Comparison of ENCODE assay signal across 21 cellular contexts in the genomic region with DNA sequence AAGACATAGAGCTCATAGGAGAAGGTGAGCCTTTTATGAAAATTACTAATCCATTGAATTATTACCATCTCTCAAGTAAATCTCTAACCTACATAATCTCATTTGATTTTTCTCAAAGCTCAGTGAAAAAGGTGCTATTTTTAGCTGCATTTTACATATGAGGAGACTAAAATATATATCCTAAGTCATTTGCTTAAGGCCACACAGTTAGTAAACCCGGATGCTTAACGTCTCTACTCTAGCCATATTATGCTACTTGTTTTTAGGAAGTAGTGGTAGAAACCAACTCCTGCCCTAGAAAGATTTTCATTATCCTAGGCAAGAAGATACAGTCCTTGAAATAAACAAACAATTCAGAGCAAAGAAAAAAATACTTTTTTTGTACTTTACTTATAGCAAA.
DNase-seq lines count a peak whose midpoint lies in the region; ATAC-seq and TF ChIP-seq lines count a peak whose summit lies in the region.
"Had no signal": no experiment of that assay in that cellular context is flagged by ENCODE, and none has a peak within 500 bp of the region (broad histone marks: within the 10 kb centered on the region; RNA-seq: fewer than 3 reads in every experiment).

No MANE protein-coding gene starts in this region.

- H3K4me3 ChIP-seq in testis = no peak overlapping the region
- no peak overlapping the region for H3K4me3 ChIP-seq in tibial nerve
- H3K4me3 ChIP-seq: BLaER1 treated with 17β-estradiol and CSF1 and Interleukin-3, amounts not matched to agents 10 nM and 100 nM; GM12878; K562; SJSA1 had no signal

- H3K9me3 ChIP-seq in testis (no peaks in the 10 kb centered on the region), tibial nerve (peaks cover 0 to 14% (median 0%) of the 10 kb centered on the region in 4 donors)
- H3K9me3 ChIP-seq: SJSA1 had no signal

- no peak for DNase-seq in testis
- DNase-seq in tibial nerve (ENCODE audit: low spot score in 2 of 2) = no peak
- DNase-seq in activated naive CD4-positive, alpha-beta T cell treated with anti-CD3 and anti-CD28 coated beads, Interleukin-2, amount 50 U/mL, for 72 hours (ENCODE audit: low spot score in 2 of 2) = no peak
- DNase-seq: Caco-2; H9; NCI-H1092; NCI-H226; NCI-H526 treated with DMSO at 0.1 percent for 48 hours; NK-92 treated with Interleukin-12 subunit alpha and Interleukin-12 subunit beta, amount 100 ng/mL, for 24 hours; OCI-M1; T-helper 9 cell had no signal

- TF ChIP-seq CTCF in testis (IDR thresholded peaks at IDR 0.05) (no peak), tibial nerve (IDR thresholded peaks at IDR 0.05) (no peak)

- peak; percentile 67 for ATAC-seq in GM18499 (IDR thresholded peaks at IDR 0.05; ENCODE audit: insufficient read depth, unreplicated experiment)
- ATAC-seq in GM19397 (IDR thresholded peaks at IDR 0.05; ENCODE audit: unreplicated experiment) = peak; percentile 76
- ATAC-seq in HG02798 (IDR thresholded peaks at IDR 0.05; ENCODE audit: poor library complexity, unreplicated experiment) = peak; percentile 49
- ATAC-seq in HG03378 (IDR thresholded peaks at IDR 0.05; ENCODE audit: unreplicated experiment) = peak; percentile 66
- ATAC-seq in HG02973 (IDR thresholded peaks at IDR 0.05; ENCODE audit: unreplicated experiment) = no peak
- no peak for ATAC-seq in activated naive CD4-positive, alpha-beta T cell treated with anti-CD3 and anti-CD28 coated beads, Interleukin-2, amount 50 U/mL, for 72 hours
- ATAC-seq: GM12878, K562 had no signal

- 71 to 92% methylated on average over 2 of the region's 2 CpGs for WGBS in testis, 2 donors
- 39 to 74% methylated on average over 2 of the region's 2 CpGs for WGBS in tibial nerve, 2 donors

- TF ChIP-seq EP300 in tibial nerve (IDR thresholded peaks at IDR 0.05) = no peak

- no peaks in the 10 kb centered on the region for H3K4me1 ChIP-seq in testis
- H3K4me1 ChIP-seq in tibial nerve = no peaks in the 10 kb centered on the region
- H3K4me1 ChIP-seq: BLaER1 treated with 17β-estradiol and CSF1 and Interleukin-3, amounts not matched to agents 10 nM and 100 nM; Caco-2; SJSA1 had no signal

- H3K27me3 ChIP-seq in testis = no peaks in the 10 kb centered on the region
- no peaks in the 10 kb centered on the region for H3K27me3 ChIP-seq in tibial nerve
- H3K27me3 ChIP-seq: BLaER1 treated with 17β-estradiol and CSF1 and Interleukin-3, amounts not matched to agents 10 nM and 100 nM; SJSA1 had no signal

- peaks cover 0 to 6% of the 10 kb centered on the region in 2 donors for H3K9me3 Mint-ChIP-seq in activated naive CD4-positive, alpha-beta T cell treated with anti-CD3 and anti-CD28 coated beads, Interleukin-2, amount 50 U/mL, for 72 hours

- H3K36me3 ChIP-seq in testis (ENCODE audit: low read depth, missing control alignments) = no peaks in the 10 kb centered on the region
- no peaks in the 10 kb centered on the region for H3K36me3 ChIP-seq in tibial nerve
- H3K36me3 ChIP-seq: BLaER1 treated with 17β-estradiol and CSF1 and Interleukin-3, amounts not matched to agents 10 nM and 100 nM; SJSA1 had no signal

- intact Hi-C loops in testis (cut with DNase I; ENCODE audit: low total_unique reads) = no loop called here

- no peak overlapping the region for H3K27ac Mint-ChIP-seq in activated naive CD4-positive, alpha-beta T cell treated with anti-CD3 and anti-CD28 coated beads, Interleukin-2, amount 50 U/mL, for 72 hours
- H3K27ac Mint-ChIP-seq: H9 had no signal

- no peak overlapping the region for H3K27ac ChIP-seq in testis
- no peak overlapping the region for H3K27ac ChIP-seq in tibial nerve
- H3K27ac ChIP-seq: BLaER1 treated with 17β-estradiol and CSF1 and Interleukin-3, amounts not matched to agents 10 nM and 100 nM; HL-60; SJSA1 had no signal

- no peaks in the 10 kb centered on the region for H3K36me3 Mint-ChIP-seq in activated naive CD4-positive, alpha-beta T cell treated with anti-CD3 and anti-CD28 coated beads, Interleukin-2, amount 50 U/mL, for 72 hours

- TF ChIP-seq POLR2A in testis (IDR thresholded peaks at IDR 0.05) (no peak), tibial nerve (IDR thresholded peaks at IDR 0.05) (no peak)

Comparison
In these comparisons a context has a peak if more than half of its experiments do, and no peak if none do; other contexts are left out.
1. ATAC-seq: peak in GM18499 (single experiment), GM19397 (single experiment), HG02798 (single experiment) and HG03378 (single experiment); none in HG02973 (single experiment) and activated naive CD4-positive, alpha-beta T cell treated with anti-CD3 and anti-CD28 coated beads, Interleukin-2, amount 50 U/mL, for 72 hours (0 of 2).